In the genomic region with DNA sequence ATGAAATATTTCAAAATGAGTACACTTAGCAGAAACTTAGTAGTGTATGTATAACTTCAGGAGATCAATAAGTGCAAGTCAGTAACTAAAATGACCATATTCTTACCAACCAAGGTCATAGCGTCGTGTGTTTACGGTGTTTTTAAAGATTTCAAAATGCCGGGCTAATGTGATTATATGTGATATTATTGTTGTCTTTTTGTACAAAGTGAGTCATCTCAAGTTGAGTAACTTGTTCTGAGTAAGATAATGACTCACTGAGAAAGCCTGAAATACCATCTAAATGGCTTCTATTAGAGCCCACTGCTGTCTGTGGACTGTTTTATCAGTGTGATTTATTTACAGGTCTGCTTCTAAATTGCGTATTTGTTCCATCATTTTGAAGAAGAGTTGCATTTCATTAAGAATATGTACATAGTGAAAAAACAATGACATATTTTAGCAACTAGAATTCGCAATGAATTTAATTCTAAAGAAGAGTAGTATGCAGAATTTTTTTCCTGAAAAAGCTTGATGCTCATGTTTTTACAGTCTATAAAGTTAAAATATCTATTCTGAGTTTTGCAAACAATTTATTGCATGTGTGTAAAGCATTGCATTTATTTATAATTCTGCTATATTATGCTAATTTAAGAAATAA, we compare ENCODE assay signal across 1 cellular context.
TF ChIP-seq lines count a peak whose summit lies in the region.

No MANE protein-coding gene starts in this region.

TF ChIP-seq in WTC11, 78 proteins besides CTCF, POLR2A, EP300 and RAD21 (continued from another document):
- TF ChIP-seq, protein P1, sequence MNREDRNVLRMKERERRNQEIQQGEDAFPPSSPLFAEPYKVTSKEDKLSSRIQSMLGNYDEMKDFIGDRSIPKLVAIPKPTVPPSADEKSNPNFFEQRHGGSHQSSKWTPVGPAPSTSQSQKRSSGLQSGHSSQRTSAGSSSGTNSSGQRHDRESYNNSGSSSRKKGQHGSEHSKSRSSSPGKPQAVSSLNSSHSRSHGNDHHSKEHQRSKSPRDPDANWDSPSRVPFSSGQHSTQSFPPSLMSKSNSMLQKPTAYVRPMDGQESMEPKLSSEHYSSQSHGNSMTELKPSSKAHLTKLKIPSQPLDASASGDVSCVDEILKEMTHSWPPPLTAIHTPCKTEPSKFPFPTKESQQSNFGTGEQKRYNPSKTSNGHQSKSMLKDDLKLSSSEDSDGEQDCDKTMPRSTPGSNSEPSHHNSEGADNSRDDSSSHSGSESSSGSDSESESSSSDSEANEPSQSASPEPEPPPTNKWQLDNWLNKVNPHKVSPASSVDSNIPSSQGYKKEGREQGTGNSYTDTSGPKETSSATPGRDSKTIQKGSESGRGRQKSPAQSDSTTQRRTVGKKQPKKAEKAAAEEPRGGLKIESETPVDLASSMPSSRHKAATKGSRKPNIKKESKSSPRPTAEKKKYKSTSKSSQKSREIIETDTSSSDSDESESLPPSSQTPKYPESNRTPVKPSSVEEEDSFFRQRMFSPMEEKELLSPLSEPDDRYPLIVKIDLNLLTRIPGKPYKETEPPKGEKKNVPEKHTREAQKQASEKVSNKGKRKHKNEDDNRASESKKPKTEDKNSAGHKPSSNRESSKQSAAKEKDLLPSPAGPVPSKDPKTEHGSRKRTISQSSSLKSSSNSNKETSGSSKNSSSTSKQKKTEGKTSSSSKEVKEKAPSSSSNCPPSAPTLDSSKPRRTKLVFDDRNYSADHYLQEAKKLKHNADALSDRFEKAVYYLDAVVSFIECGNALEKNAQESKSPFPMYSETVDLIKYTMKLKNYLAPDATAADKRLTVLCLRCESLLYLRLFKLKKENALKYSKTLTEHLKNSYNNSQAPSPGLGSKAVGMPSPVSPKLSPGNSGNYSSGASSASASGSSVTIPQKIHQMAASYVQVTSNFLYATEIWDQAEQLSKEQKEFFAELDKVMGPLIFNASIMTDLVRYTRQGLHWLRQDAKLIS (CRISPR knock-in tag; IDR thresholded peaks at IDR 0.05; ENCODE audit: borderline replicate concordance): no peak
